ENCODE assay signal across 24 cellular contexts in genomic region chr9:138057726-138058125, GRCh38.
"Had no signal": no experiment of that assay in that cellular context is flagged by ENCODE, and none has a peak within 500 bp of the region (broad histone marks: within the 10 kb centered on the region; RNA-seq: fewer than 3 reads in every experiment).

No MANE protein-coding gene starts in this region.

- H3K36me3 ChIP-seq: esophagus muscularis mucosa, gastroesophageal sphincter, heart left ventricle, left lung, prostate gland, thoracic aorta, tibial nerve, upper lobe of left lung, uterus had no signal

- H3K4me3 ChIP-seq: esophagus muscularis mucosa, gastroesophageal sphincter, heart left ventricle, hepatocyte, left lung, prostate gland, thoracic aorta, tibial nerve, upper lobe of left lung, uterus had no signal

- H3K4me1 ChIP-seq: esophagus muscularis mucosa, foreskin keratinocyte, gastroesophageal sphincter, heart left ventricle, left lung, prostate gland, tibial nerve, upper lobe of left lung, uterus had no signal

- H3K9me3 ChIP-seq: esophagus muscularis mucosa, gastroesophageal sphincter, heart left ventricle, left lung, prostate gland, thoracic aorta, upper lobe of left lung, uterus had no signal

- H3K27me3 ChIP-seq: foreskin keratinocyte, heart left ventricle, hepatocyte, tibial nerve, upper lobe of left lung, uterus had no signal

- DNase-seq: effector CD8-positive, alpha-beta T cell; foreskin keratinocyte; left cardiac atrium; mesendoderm; naive thymus-derived CD8-positive, alpha-beta T cell; nephron progenitor cell; nucleus accumbens; right cardiac atrium; small intestine; stimulated activated CD4-positive, alpha-beta T cell treated with anti-CD3 and anti-CD28 coated beads, Interleukin-15, amount 100 ng/mL, for 24 hours; stimulated activated CD4-positive, alpha-beta T cell treated with anti-CD3 and anti-CD28 coated beads, Interleukin-2, amount 100 ng/mL, for 48 hours; stimulated activated naive B cell treated with anti-CD40 and anti-IgM and Interleukin-4, amounts not matched to agents 10 μg/mL and 1 μg/mL and 100 μg/mL, for 72 hours; uterus had no signal

- H3K27ac ChIP-seq: esophagus muscularis mucosa, foreskin keratinocyte, gastroesophageal sphincter, heart left ventricle, hepatocyte, left lung, prostate gland, thoracic aorta, tibial nerve, upper lobe of left lung, uterus had no signal

- ATAC-seq: foreskin keratinocyte; gastroesophageal sphincter; heart left ventricle; left cardiac atrium; left lung; naive thymus-derived CD8-positive, alpha-beta T cell; right cardiac atrium; stimulated activated naive B cell treated with anti-CD40 and anti-IgM and Interleukin-4, amounts not matched to agents 10 μg/mL and 1 μg/mL and 100 μg/mL, for 72 hours had no signal

- FAIRE-seq: colon, endothelial cell of umbilical vein, small intestine had no signal
